8 cellular contexts compared by ENCODE assay signal in genomic region chr6:90284745-90285481, GRCh38. TPM values are rescaled to one million over a fixed set of nuclear protein-coding genes. Genes with fewer than 3 reads are reported as not detected.
DNase-seq lines count a peak whose midpoint lies in the region; ATAC-seq, FAIRE-seq and TF ChIP-seq lines count a peak whose summit lies in the region.

No MANE protein-coding gene starts in this region.

- FAIRE-seq in kidney (lab: Jason Lieb, UNC) = no peak

- in situ Hi-C loops in GM13977 (cut with MboI; ENCODE audit: low pct_unique_long_range_greater_than_20kb, low sequenced_read_pairs, unreplicated experiment) = no loop called here
- in situ Hi-C loops in KBM-7 (cut with MboI; ENCODE audit: low pct_unique_long_range_greater_than_20kb, low sequenced_read_pairs) = no loop called here

- ATAC-seq in GM21723 (IDR thresholded peaks at IDR 0.05; ENCODE audit: unreplicated experiment) = peak; percentile 89

- H3K9me3 ChIP-seq in ascending aorta (no peaks in the 10 kb centered on the region), kidney (ENCODE audit: control insufficient read depth in 1 of 2, low read length in 2 of 2) (no peaks in the 10 kb centered on the region), tibial artery (no peaks in the 10 kb centered on the region)

- no peaks in the 10 kb centered on the region for H3K27me3 ChIP-seq in ascending aorta
- no peaks in the 10 kb centered on the region for H3K27me3 ChIP-seq in tibial artery

- H3K9ac ChIP-seq in kidney (ENCODE audit: low read length in 2 of 2) = peak overlapping the region in 1 of 2 donors; percentile 76

- H3K4me3 ChIP-seq in ascending aorta = peak overlapping the region; percentile 31 to 48
- H3K4me3 ChIP-seq in kidney (ENCODE audit: low read length in 2 of 2) = peak overlapping the region; percentile 25 to 46
- H3K4me3 ChIP-seq in tibial artery = peak overlapping the region; percentile 27 to 36

- DNase-seq in GM13977 (ENCODE audit: low spot score) (peak; percentile 56), KBM-7 (peak; percentile 15), ascending aorta (ENCODE audit: low spot score in 2 of 2) (no peak), kidney (no peak), tibial artery (no peak), hepatic stellate cell (ENCODE audit: low spot score) (no peak), activated gamma-delta T cell treated with Interleukin-2 at 50 U/mL for 16 hours (no peak)

- H3K4me1 ChIP-seq in ascending aorta (peaks cover 0 to 22% of the 10 kb centered on the region in 2 donors), kidney (ENCODE audit: control insufficient read depth in 1 of 2, insufficient read depth in 1 of 2, low read depth in 1 of 2, low read length in 2 of 2) (peaks cover 5 to 13% of the 10 kb centered on the region in 2 donors), tibial artery (peaks cover 0 to 23% (median 18%) of the 10 kb centered on the region in 4 donors)

- TF ChIP-seq CTCF in GM13977 (IDR thresholded peaks at IDR 0.05; ENCODE audit: extremely low read depth, insufficient read depth, missing control alignments) (no peak), ascending aorta (IDR thresholded peaks at IDR 0.05) (no peak), kidney (IDR thresholded peaks at IDR 0.05; ENCODE audit: borderline replicate concordance, extremely low read depth, insufficient read depth) (no peak), tibial artery (IDR thresholded peaks at IDR 0.05) (no peak)

- peak overlapping the region; percentile 7 to 17 for H3K27ac ChIP-seq in ascending aorta
- peak overlapping the region; percentile 55 to 60 for H3K27ac ChIP-seq in kidney (ENCODE audit: low read depth in 2 of 2, low read length in 2 of 2)
- H3K27ac ChIP-seq in tibial artery = peak overlapping the region; percentile 12 to 21

- intact Hi-C loops in ascending aorta (cut with DNase I) (no loop called here), kidney (cut with DNase I) (no loop called here), tibial artery (cut with DNase I; ENCODE audit: low total_unique reads) (no loop called here)

- H3K36me3 ChIP-seq in ascending aorta = no peaks in the 10 kb centered on the region
- no peaks in the 10 kb centered on the region for H3K36me3 ChIP-seq in kidney (ENCODE audit: control insufficient read depth in 1 of 2, insufficient read depth in 2 of 2, low read length in 2 of 2)
- no peaks in the 10 kb centered on the region for H3K36me3 ChIP-seq in tibial artery

RNA-seq across cellular contexts. Expression of gene BACH2, which starts 11.7 kb away (rescaled TPM):
- total RNA-seq in ascending aorta (7.7 TPM), kidney (6.9 TPM)
- polyA plus RNA-seq in kidney (ENCODE audit: insufficient read depth, low read depth, low replicate concordance) = 0.32 TPM

Comparison
In these comparisons a context has a peak if more than half of its experiments do, and no peak if none do; other contexts are left out.
1. DNase-seq: peak in GM13977 (single experiment) and KBM-7 (single experiment); none in ascending aorta (0 of 2), kidney (single experiment), tibial artery (0 of 2), hepatic stellate cell (single experiment) and activated gamma-delta T cell treated with Interleukin-2 at 50 U/mL for 16 hours (single experiment).
2. Peak in every context shown above with its lines, with median percentiles within 50 percentile points of each other: H3K27ac ChIP-seq and H3K4me3 ChIP-seq.